In the genomic region with DNA sequence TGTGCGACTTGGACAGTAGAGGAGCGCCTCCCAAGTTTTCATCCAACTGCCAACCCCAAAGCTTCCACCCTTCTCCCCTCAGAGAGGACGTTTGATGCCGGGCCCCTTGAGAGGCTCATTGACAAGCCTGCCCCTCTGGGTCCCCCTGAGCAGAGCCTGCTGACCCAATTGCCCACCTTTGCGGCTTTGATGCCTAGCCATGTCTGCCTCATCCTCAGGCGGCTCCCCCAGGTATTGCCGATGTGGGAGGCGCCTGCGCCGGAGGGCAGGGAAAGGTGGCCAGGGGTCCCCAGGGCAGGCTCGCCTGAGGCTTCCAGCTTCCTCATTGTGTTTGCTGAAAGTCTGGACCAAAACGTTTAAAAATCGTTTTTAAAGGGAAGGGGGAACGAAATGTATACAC, we compare ENCODE assay signal across 8 cellular contexts. TPM values are rescaled to one million over a fixed set of nuclear protein-coding genes. Genes with fewer than 3 reads are reported as not detected.
DNase-seq lines count a peak whose midpoint lies in the region; ATAC-seq and TF ChIP-seq lines count a peak whose summit lies in the region.

No MANE protein-coding gene starts in this region.

- H3K27me3 ChIP-seq in kidney epithelial cell (ENCODE audit: control insufficient read depth, insufficient read depth, low read length) (no peaks in the 10 kb centered on the region), testis (no peaks in the 10 kb centered on the region)

- POLR2A ChIA-PET in activated CD4-positive, alpha-beta T cell treated with anti-CD3 and anti-CD28 coated beads, Interleukin-2, amount 10 ng/mL, durations not matched to agents 7 days and 5 days (lab: Charles Lee): no interaction called here

- H3K36me3 ChIP-seq in kidney epithelial cell (ENCODE audit: control insufficient read depth, insufficient read depth, low read length) (peaks cover 2% of the 10 kb centered on the region), testis (ENCODE audit: low read depth, missing control alignments) (no peaks in the 10 kb centered on the region)

- H3K4me1 ChIP-seq in testis: peaks cover 7% of the 10 kb centered on the region

- no peak for ATAC-seq in GM18858 (IDR thresholded peaks at IDR 0.05; ENCODE audit: unreplicated experiment)
- no peak for ATAC-seq in GM18519 (IDR thresholded peaks at IDR 0.05; ENCODE audit: low FRiP score, unreplicated experiment)

- no peaks in the 10 kb centered on the region for H3K9me3 ChIP-seq in testis

- no peak for TF ChIP-seq CTCF in kidney epithelial cell (IDR thresholded peaks at IDR 0.05; ENCODE audit: insufficient read depth, low read length, poor library complexity, severe bottlenecking)
- TF ChIP-seq CTCF in testis (IDR thresholded peaks at IDR 0.05): no peak

- H3K4me1 Mint-ChIP-seq in activated CD4-positive, alpha-beta T cell treated with anti-CD3 and anti-CD28 coated beads, Interleukin-2, amount 10 ng/mL, durations not matched to agents 7 days and 5 days: peaks cover 36% of the 10 kb centered on the region
- peaks cover 10% of the 10 kb centered on the region for H3K4me1 Mint-ChIP-seq in activated naive CD8-positive, alpha-beta T cell treated with anti-CD3 and anti-CD28 coated beads for 36 hours

- peak overlapping the region; percentile 94 for H3K27ac Mint-ChIP-seq in activated CD4-positive, alpha-beta T cell treated with anti-CD3 and anti-CD28 coated beads, Interleukin-2, amount 10 ng/mL, durations not matched to agents 7 days and 5 days
- H3K27ac Mint-ChIP-seq in activated naive CD8-positive, alpha-beta T cell treated with anti-CD3 and anti-CD28 coated beads for 36 hours: peak overlapping the region; percentile 62

- CTCF ChIA-PET in activated CD4-positive, alpha-beta T cell treated with anti-CD3 and anti-CD28 coated beads, Interleukin-2, amount 10 ng/mL, durations not matched to agents 7 days and 5 days (lab: Charles Lee): interaction anchor here (0.6 to 1.6 kb wide), 3 partner anchors 38 to 1500 kb away, joined by 3 to 4 read pairs (median 3); no protein-coding TSS in a partner anchor

- H3K36me3 Mint-ChIP-seq in activated CD4-positive, alpha-beta T cell treated with anti-CD3 and anti-CD28 coated beads, Interleukin-2, amount 10 ng/mL, durations not matched to agents 7 days and 5 days (ENCODE audit: low read depth): peaks cover 27% of the 10 kb centered on the region
- peaks cover 12% of the 10 kb centered on the region for H3K36me3 Mint-ChIP-seq in activated naive CD8-positive, alpha-beta T cell treated with anti-CD3 and anti-CD28 coated beads for 36 hours

- intact Hi-C loops in testis (cut with DNase I; ENCODE audit: low total_unique reads): no loop called here

- H3K27me3 Mint-ChIP-seq in activated CD4-positive, alpha-beta T cell treated with anti-CD3 and anti-CD28 coated beads, Interleukin-2, amount 10 ng/mL, durations not matched to agents 7 days and 5 days: no peaks in the 10 kb centered on the region
- H3K27me3 Mint-ChIP-seq in activated naive CD8-positive, alpha-beta T cell treated with anti-CD3 and anti-CD28 coated beads for 36 hours: no peaks in the 10 kb centered on the region

- peak overlapping the region; percentile 71 for H3K4me3 ChIP-seq in kidney epithelial cell (ENCODE audit: low read depth, low read length)
- peak overlapping the region; percentile 84 to 88 for H3K4me3 ChIP-seq in testis

- H3K4me3 Mint-ChIP-seq in activated CD4-positive, alpha-beta T cell treated with anti-CD3 and anti-CD28 coated beads, Interleukin-2, amount 10 ng/mL, durations not matched to agents 7 days and 5 days: peak overlapping the region; percentile 93
- peak overlapping the region; percentile 89 for H3K4me3 Mint-ChIP-seq in activated naive CD8-positive, alpha-beta T cell treated with anti-CD3 and anti-CD28 coated beads for 36 hours

- WGBS in testis, 2 donors: 25 to 27% methylated on average over 13 to 14 of the region's 14 CpGs

- no peaks in the 10 kb centered on the region for H3K9me3 Mint-ChIP-seq in activated CD4-positive, alpha-beta T cell treated with anti-CD3 and anti-CD28 coated beads, Interleukin-2, amount 10 ng/mL, durations not matched to agents 7 days and 5 days
- H3K9me3 Mint-ChIP-seq in activated naive CD8-positive, alpha-beta T cell treated with anti-CD3 and anti-CD28 coated beads for 36 hours: no peaks in the 10 kb centered on the region

- no peak for DNase-seq in activated CD4-positive, alpha-beta T cell treated with anti-CD3 and anti-CD28 coated beads, Interleukin-2, amount 10 ng/mL, durations not matched to agents 7 days and 5 days
- DNase-seq in activated CD4-positive, alpha-beta T cell treated with anti-CD3 and anti-CD28 coated beads for 1 hour: no peak
- no peak for DNase-seq in activated naive CD8-positive, alpha-beta T cell treated with anti-CD3 and anti-CD28 coated beads for 36 hours
- DNase-seq in kidney epithelial cell (ENCODE audit: low read depth) (no peak), testis (no peak), SW 1271 (lab: John Stamatoyannopoulos, UW) (no peak)

- peak overlapping the region in 1 of 2 donors; percentile 85 for H3K27ac ChIP-seq in testis

- TF ChIP-seq POLR2A in testis (IDR thresholded peaks at IDR 0.05): no peak

RNA-seq across cellular contexts. Expression of a gene that starts 1.4 kb away (rescaled TPM):
- 10 to 100 TPM; 64.9 to 68.4 TPM for total RNA-seq in activated CD4-positive, alpha-beta T cell treated with anti-CD3 and anti-CD28 coated beads, Interleukin-2, amount 10 ng/mL, durations not matched to agents 7 days and 5 days
- total RNA-seq in activated naive CD8-positive, alpha-beta T cell treated with anti-CD3 and anti-CD28 coated beads for 36 hours: 10 to 100 TPM; 72.7 to 76.1 TPM
- total RNA-seq in kidney epithelial cell: 24.9 TPM in 2 replicates
- 100 to 1,000 TPM; 189 to 421 TPM for total RNA-seq in testis
- polyA plus RNA-seq in testis (ENCODE audit: insufficient read depth, low read depth, low replicate concordance): 634 TPM

RNA-seq across cellular contexts. Expression of a gene that starts 36.5 kb away (rescaled TPM):
- total RNA-seq in activated CD4-positive, alpha-beta T cell treated with anti-CD3 and anti-CD28 coated beads, Interleukin-2, amount 10 ng/mL, durations not matched to agents 7 days and 5 days: under 1 TPM; 0.17 to 0.37 TPM
- 1 to 10 TPM; 1.4 to 2.2 TPM for total RNA-seq in activated naive CD8-positive, alpha-beta T cell treated with anti-CD3 and anti-CD28 coated beads for 36 hours
- total RNA-seq in kidney epithelial cell (105 and 114 TPM in 2 replicates), testis (10 to 100 TPM; 19.7 to 21.7 TPM)
- 26.0 TPM for polyA plus RNA-seq in testis (ENCODE audit: insufficient read depth, low read depth, low replicate concordance)

RNA-seq across cellular contexts. Expression of a gene that starts 47.3 kb away (rescaled TPM):
- 10 to 100 TPM; 47.3 to 49.6 TPM for total RNA-seq in activated CD4-positive, alpha-beta T cell treated with anti-CD3 and anti-CD28 coated beads, Interleukin-2, amount 10 ng/mL, durations not matched to agents 7 days and 5 days
- total RNA-seq in activated naive CD8-positive, alpha-beta T cell treated with anti-CD3 and anti-CD28 coated beads for 36 hours: 10 to 100 TPM; 45.1 to 45.8 TPM
- total RNA-seq in kidney epithelial cell (30.3 and 31.7 TPM in 2 replicates), testis (10 to 100 TPM; 44.7 to 59.7 TPM)
- polyA plus RNA-seq in testis (ENCODE audit: insufficient read depth, low read depth, low replicate concordance): 82.3 TPM

Comparison
In these comparisons a context has a peak if more than half of its experiments do, and no peak if none do; other contexts are left out.
1. RNA of a gene that starts 36.5 kb away (total RNA-seq): 105 to 114 TPM in kidney epithelial cell and 19.7 to 21.7 TPM in testis; 1.4 to 2.2 TPM in activated naive CD8-positive, alpha-beta T cell treated with anti-CD3 and anti-CD28 coated beads for 36 hours and 0.17 to 0.37 TPM in activated CD4-positive, alpha-beta T cell treated with anti-CD3 and anti-CD28 coated beads, Interleukin-2, amount 10 ng/mL, durations not matched to agents 7 days and 5 days; every median in the first group is over 4 times any median in the second.